1 cellular context compared by ENCODE assay signal in genomic region chr18:45686892-45687611, GRCh38.
TF ChIP-seq lines count a peak whose summit lies in the region.

No MANE protein-coding gene starts in this region.

TF ChIP-seq in H1, 55 proteins besides CTCF, POLR2A, EP300 and RAD21:
- no peak for TF ChIP-seq EGR1 (IDR thresholded peaks at IDR 0.05; ENCODE audit: borderline replicate concordance, low read depth, low read length)
- no peak for TF ChIP-seq RFX5 (IDR thresholded peaks at IDR 0.05; ENCODE audit: borderline replicate concordance, low read depth, low read length)
- no peak for TF ChIP-seq JUND (IDR thresholded peaks at IDR 0.05; ENCODE audit: low read length)
- no peak for TF ChIP-seq ATF2 (IDR thresholded peaks at IDR 0.05; ENCODE audit: low read length)
- no peak for TF ChIP-seq MAFK (IDR thresholded peaks at IDR 0.05; ENCODE audit: low read depth, low read length)
- no peak for TF ChIP-seq CREB1 (IDR thresholded peaks at IDR 0.05)
- TF ChIP-seq RNF2 (IDR thresholded peaks at IDR 0.05; ENCODE audit: borderline replicate concordance, low read depth, low read length, missing control alignments, poor library complexity, severe bottlenecking), result no peak
- TF ChIP-seq SAP30 (IDR thresholded peaks at IDR 0.05; ENCODE audit: insufficient read depth, insufficient replicate concordance, low read length), result no peak
